9 cellular contexts compared by ENCODE assay signal in the genomic region with DNA sequence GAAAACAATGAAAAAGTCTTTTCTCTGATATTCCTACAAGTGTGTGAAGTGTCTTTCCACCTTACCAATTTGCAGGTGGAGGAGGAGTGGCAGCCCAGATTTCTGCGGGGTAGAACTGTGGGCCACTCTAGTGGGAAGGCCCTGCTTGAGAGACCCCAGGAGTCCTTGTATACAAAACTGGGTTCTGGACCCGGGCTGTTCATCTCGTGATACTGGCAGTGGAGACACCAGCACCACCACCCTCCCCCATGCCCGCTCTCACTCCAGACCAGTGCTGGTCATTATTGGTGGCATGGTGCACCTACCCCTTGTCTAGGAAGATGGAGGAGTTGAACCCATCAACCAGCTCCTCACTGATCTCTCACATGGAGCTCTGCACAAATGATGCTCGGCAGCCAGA.
"Had no signal": no experiment of that assay in that cellular context is flagged by ENCODE, and none has a peak within 500 bp of the region (broad histone marks: within the 10 kb centered on the region; RNA-seq: fewer than 3 reads in every experiment).

No MANE protein-coding gene starts in this region.

- H3K4me3 ChIP-seq: GM23248, HAP-1, K562 had no signal

- H3K4me3 Mint-ChIP-seq: HFFc6 had no signal

- H3K36me3 ChIP-seq: HAP-1 had no signal

- H3K27ac Mint-ChIP-seq: HFFc6 had no signal

- FAIRE-seq: K562 had no signal

- ATAC-seq: HCT116, K562 had no signal

- H3K9me3 Mint-ChIP-seq: HFFc6 had no signal

- H3K4me1 ChIP-seq: HAP-1 had no signal

- H2AFZ ChIP-seq: GM23248 had no signal

- DNase-seq: GM23248, GOT3, H7, HFFc6, IMR-90 had no signal

- H3K27ac ChIP-seq: GM23248, HL-60 had no signal

- H3K9ac ChIP-seq: GM23248 had no signal

- H3K9me3 ChIP-seq: HAP-1 had no signal
